ENCODE assay signal across 10 cellular contexts in the genomic region with DNA sequence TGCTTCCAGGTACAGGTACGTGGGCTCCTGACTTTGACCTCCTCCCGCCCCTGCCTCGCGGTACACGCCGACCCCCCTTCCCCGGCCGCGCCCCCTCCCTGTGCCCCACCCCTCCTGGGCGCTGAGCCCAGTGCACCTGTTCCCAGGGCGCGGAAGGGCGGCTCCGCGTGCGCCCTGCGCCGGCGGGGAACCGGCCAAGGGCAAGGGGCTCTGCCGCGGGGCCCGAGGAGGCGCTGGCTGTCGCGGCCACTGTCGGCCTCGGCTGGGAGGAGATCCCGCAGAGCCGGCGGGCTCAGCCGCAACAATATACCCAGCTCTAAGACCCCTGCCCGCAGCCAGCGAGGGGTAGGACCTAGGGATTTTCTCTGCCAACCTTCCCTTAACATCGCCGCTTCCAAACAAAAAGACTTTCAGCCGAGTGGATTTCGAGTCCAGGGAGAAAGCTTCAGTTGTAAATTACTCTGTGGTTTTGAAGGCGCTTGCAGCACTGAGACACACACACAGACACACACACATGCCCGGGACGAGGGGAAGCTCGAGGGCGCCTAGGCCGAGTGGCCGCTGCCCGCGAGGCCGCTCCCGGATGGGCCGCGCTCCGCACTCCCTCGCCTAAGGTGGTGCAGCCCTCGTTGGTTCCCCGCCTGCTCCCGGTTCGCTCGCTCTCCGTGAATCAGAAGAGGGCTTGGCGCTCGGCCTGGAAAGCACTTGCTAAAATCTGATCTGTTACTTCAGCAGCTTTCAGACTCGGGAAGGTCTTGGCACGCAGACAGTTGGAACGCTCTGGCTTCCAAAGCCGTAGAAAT. TPM values are rescaled to one million over a fixed set of nuclear protein-coding genes. Genes with fewer than 3 reads are reported as not detected.
A peak's percentile ranks its signal among the peaks of the same experiment; 100 is the strongest.
DNase-seq lines count a peak whose midpoint lies in the region; ATAC-seq and TF ChIP-seq lines count a peak whose summit lies in the region.
"Had no signal": no experiment of that assay in that cellular context is flagged by ENCODE, and none has a peak within 500 bp of the region (broad histone marks: within the 10 kb centered on the region; RNA-seq: fewer than 3 reads in every experiment).

No MANE protein-coding gene starts in this region.

- H3K36me3 ChIP-seq in PC-3 (ENCODE audit: low read depth, low read length) (no peaks in the 10 kb centered on the region), mucosa of rectum (ENCODE audit: control insufficient read depth in 2 of 2, insufficient read depth in 2 of 2, low read length in 2 of 2) (no peaks in the 10 kb centered on the region), MM.1S (replicated peaks; ENCODE audit: insufficient read depth, low read length) (no peaks in the 10 kb centered on the region)
- H3K36me3 ChIP-seq: right lobe of liver had no signal

- H3K4me3 ChIP-seq in PC-3 (ENCODE audit: low read length) = peak overlapping the region; percentile 34
- H3K4me3 ChIP-seq in mucosa of rectum (ENCODE audit: low read length in 2 of 2) = peak overlapping the region; percentile 41 to 66
- no peak overlapping the region for H3K4me3 ChIP-seq in MM.1S (ENCODE audit: low read length)
- H3K4me3 ChIP-seq: right lobe of liver had no signal

- DNase-seq in Daoy (ENCODE audit: low read depth) = peak; percentile 75
- DNase-seq in PC-3 = peak; percentile 56
- DNase-seq in ureter (ENCODE audit: low spot score) = peak; percentile 83
- DNase-seq in MM.1S = no peak
- no peak for DNase-seq in OCI-M1 (lab: John Stamatoyannopoulos, UW)

- H4K20me1 ChIP-seq in PC-3 (ENCODE audit: low read length) (peaks cover 24% of the 10 kb centered on the region), MM.1S (ENCODE audit: insufficient read depth, low read length) (peaks cover 15% of the 10 kb centered on the region)

- CTCF ChIA-PET in PC-3 (lab: Charles Lee) = no interaction called here

- H3K79me2 ChIP-seq in PC-3 (ENCODE audit: low read length) (no peaks in the 10 kb centered on the region), MM.1S (ENCODE audit: low read length) (no peaks in the 10 kb centered on the region)

- H3K9ac ChIP-seq in PC-3 (ENCODE audit: low read length) (no peak overlapping the region), mucosa of rectum (ENCODE audit: low read depth in 1 of 2, low read length in 2 of 2) (no peak overlapping the region), MM.1S (ENCODE audit: low read length) (no peak overlapping the region)
- H3K9ac ChIP-seq: KMS-11 had no signal

- H3K4me2 ChIP-seq in PC-3 (ENCODE audit: low read length) (peak overlapping the region; percentile 59), MM.1S (ENCODE audit: low read depth, low read length) (no peak overlapping the region)
- H3K4me2 ChIP-seq: KMS-11 had no signal

- ATAC-seq in PC-3 (no peak), esophagus mucosa (peak; percentile 24), GM21447 (IDR thresholded peaks at IDR 0.05; ENCODE audit: unreplicated experiment) (no peak)

- H3K27ac ChIP-seq in PC-3 (ENCODE audit: low read length) = no peak overlapping the region
- H3K27ac ChIP-seq in mucosa of rectum (ENCODE audit: low read depth in 2 of 2, low read length in 2 of 2) = no peak overlapping the region
- H3K27ac ChIP-seq in MM.1S (ENCODE audit: low read length) = no peak overlapping the region
- H3K27ac ChIP-seq: KMS-11, right lobe of liver had no signal

- H3K4me1 ChIP-seq in PC-3 (ENCODE audit: insufficient read depth, low read length) (peaks cover 15% of the 10 kb centered on the region), mucosa of rectum (ENCODE audit: control insufficient read depth in 2 of 2, insufficient read depth in 2 of 2, low read length in 2 of 2) (peaks cover 11 to 20% of the 10 kb centered on the region in 2 donors), MM.1S (ENCODE audit: low read length) (peaks cover 11% of the 10 kb centered on the region)

- H2AFZ ChIP-seq in PC-3 (ENCODE audit: low read length) (no peak overlapping the region), MM.1S (ENCODE audit: low read length) (no peak overlapping the region)

- H3K9me2 ChIP-seq in PC-3 (replicated peaks; ENCODE audit: low read length) (no peaks in the 10 kb centered on the region), MM.1S (replicated peaks; ENCODE audit: insufficient read depth, low read length) (no peaks in the 10 kb centered on the region)

- BruUV-seq in PC-3 (replicated peaks; lab: Mats Ljungman, UMichigan) = no TSS peak

- peaks cover 24% of the 10 kb centered on the region for H3K27me3 ChIP-seq in PC-3 (ENCODE audit: low read length)
- H3K27me3 ChIP-seq in mucosa of rectum (ENCODE audit: control insufficient read depth in 2 of 2, insufficient read depth in 2 of 2, low read length in 2 of 2) = peaks cover 5 to 6% of the 10 kb centered on the region in 2 donors
- 0 out of 2 replicates have a peak, but pooled peaks cover 7% of the 10 kb centered on the region for H3K27me3 ChIP-seq in MM.1S (replicated peaks; ENCODE audit: insufficient read depth, low read length)

- intact Hi-C loops in PC-3 (cut with micrococcal nuclease) = no loop called here

- no peaks in the 10 kb centered on the region for H3F3A ChIP-seq in PC-3 (ENCODE audit: low read length, unreplicated experiment)
- peaks cover 21% of the 10 kb centered on the region; the same call in 1 of the 2 replicates for H3F3A ChIP-seq in MM.1S (ENCODE audit: insufficient read depth, low read length)

- H3K9me3 ChIP-seq in PC-3 (ENCODE audit: low read length) = no peaks in the 10 kb centered on the region
- no peaks in the 10 kb centered on the region for H3K9me3 ChIP-seq in mucosa of rectum (ENCODE audit: control insufficient read depth in 2 of 2, low read length in 2 of 2)
- H3K9me3 ChIP-seq in MM.1S (replicated peaks; ENCODE audit: insufficient read depth, low read length) = no peaks in the 10 kb centered on the region
- H3K9me3 ChIP-seq: right lobe of liver had no signal

- POLR2A ChIA-PET in PC-3 (lab: Charles Lee; ENCODE audit: unreplicated experiment) = no interaction called here

- TF ChIP-seq CTCF in PC-3 (conservative IDR thresholded peaks at IDR 0.05; ENCODE audit: low read depth, low read length) (no peak), MM.1S (IDR thresholded peaks at IDR 0.05; ENCODE audit: low read length) (no peak)

RNA-seq across cellular contexts. Expression of gene FGF18, which starts 1.2 kb away (rescaled TPM):
- total RNA-seq in Daoy (2014; rRNA removed; shearing (Covaris generic)) = 0.29 TPM in 1 of 2 replicates, not detected in the other
- total RNA-seq in PC-3 (2014; rRNA removed) = 0.26 TPM in 1 of 2 replicates, not detected in the other
- total RNA-seq in esophagus mucosa = 0.08 TPM
- 0.81 TPM for total RNA-seq in ureter

RNA-seq across cellular contexts. Expression of gene NPM1, which starts 33.0 kb away (rescaled TPM):
- 3,269 and 4,718 TPM in 2 replicates for total RNA-seq in Daoy (2014; rRNA removed; shearing (Covaris generic))
- 2,251 and 2,265 TPM in 2 replicates for total RNA-seq in PC-3 (2014; rRNA removed)
- total RNA-seq in esophagus mucosa = 922 TPM
- total RNA-seq in ureter = 877 TPM

Comparison
In these comparisons a context has a peak if more than half of its experiments do, and no peak if none do; other contexts are left out.
1. DNase-seq: peak in Daoy (single experiment), PC-3 (single experiment) and ureter (single experiment); none in MM.1S (single experiment) and OCI-M1 (single experiment).